ENCODE assay signal across 8 cellular contexts in the genomic region with DNA sequence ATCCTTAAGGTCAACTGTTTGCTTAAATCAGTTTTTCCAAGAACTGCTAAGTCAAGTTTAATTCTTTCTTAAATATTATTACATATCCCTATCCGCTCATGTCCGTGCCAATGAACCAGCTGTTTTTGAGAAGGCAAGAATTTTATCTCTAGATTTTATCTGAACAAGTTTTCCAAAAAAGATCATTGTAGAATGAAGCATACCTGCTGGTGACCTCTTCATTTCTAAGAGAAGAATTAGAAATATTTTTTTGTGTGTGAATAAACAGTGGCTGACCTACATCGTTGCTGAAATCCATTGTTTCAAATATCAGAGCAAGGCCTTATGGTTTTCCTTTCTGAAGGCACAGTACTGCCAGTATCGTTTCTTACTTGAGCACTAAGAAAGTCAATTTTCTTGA.
"Had no signal": no experiment of that assay in that cellular context is flagged by ENCODE, and none has a peak within 500 bp of the region (broad histone marks: within the 10 kb centered on the region; RNA-seq: fewer than 3 reads in every experiment).

No MANE protein-coding gene starts in this region.

- H3K9ac ChIP-seq: GM23248 had no signal

- FAIRE-seq: H1, H54, HTR-8/SVneo, K562 had no signal

- DNase-seq: GM23248, H9, HCEC 1CT, IMR-90 had no signal

- H3K27ac Mint-ChIP-seq: H9 had no signal

- H3K4me3 Mint-ChIP-seq: H9 had no signal

- H3K4me3 ChIP-seq: GM23248, K562 had no signal

- H2AFZ ChIP-seq: GM23248 had no signal

- H3K27ac ChIP-seq: GM23248 had no signal
